ENCODE assay signal across 32 cellular contexts in genomic region chr10:3020311-3020710, GRCh38.
"Had no signal": no experiment of that assay in that cellular context is flagged by ENCODE, and none has a peak within 500 bp of the region (broad histone marks: within the 10 kb centered on the region; RNA-seq: fewer than 3 reads in every experiment).

No MANE protein-coding gene starts in this region.

- H3K4me3 Mint-ChIP-seq: activated CD4-positive, alpha-beta memory T cell treated with anti-CD3 and anti-CD28 coated beads, Interleukin-2, amount 10 ng/mL, durations not matched to agents 7 days and 5 days; activated CD4-positive, alpha-beta T cell treated with anti-CD3 and anti-CD28 coated beads for 36 hours; activated CD4-positive, alpha-beta T cell treated with anti-CD3 and anti-CD28 coated beads, Interleukin-2, amount 10 ng/mL, durations not matched to agents 7 days and 5 days; activated naive CD8-positive, alpha-beta T cell; activated T-cell treated with anti-CD3 and anti-CD28 coated beads, Interleukin-2, amount 50 U/mL, for 24 hours; activated T-helper 17 cell treated with anti-CD3 and anti-CD28 coated beads, Interleukin-2, amount 50 U/mL, for 72 hours; central memory CD8-positive, alpha-beta T cell; effector memory CD8-positive, alpha-beta T cell had no signal

- FAIRE-seq: astrocyte, bronchial epithelial cell, endometrium, endothelial cell of umbilical vein had no signal

- H3K36me3 Mint-ChIP-seq: activated naive CD8-positive, alpha-beta T cell had no signal

- H3K27ac Mint-ChIP-seq: activated CD4-positive, alpha-beta memory T cell treated with anti-CD3 and anti-CD28 coated beads, Interleukin-2, amount 10 ng/mL, durations not matched to agents 7 days and 5 days; activated CD4-positive, alpha-beta T cell treated with anti-CD3 and anti-CD28 coated beads for 36 hours; activated CD4-positive, alpha-beta T cell treated with anti-CD3 and anti-CD28 coated beads, Interleukin-2, amount 10 ng/mL, durations not matched to agents 7 days and 5 days; activated naive CD8-positive, alpha-beta T cell; activated T-cell treated with anti-CD3 and anti-CD28 coated beads, Interleukin-2, amount 50 U/mL, for 24 hours; activated T-helper 17 cell treated with anti-CD3 and anti-CD28 coated beads, Interleukin-2, amount 50 U/mL, for 72 hours; effector memory CD8-positive, alpha-beta T cell had no signal

- H3K9me3 Mint-ChIP-seq: activated CD4-positive, alpha-beta memory T cell treated with anti-CD3 and anti-CD28 coated beads, Interleukin-2, amount 10 ng/mL, durations not matched to agents 7 days and 5 days; activated CD4-positive, alpha-beta T cell treated with anti-CD3 and anti-CD28 coated beads, Interleukin-2, amount 10 ng/mL, durations not matched to agents 7 days and 5 days; central memory CD8-positive, alpha-beta T cell; effector memory CD8-positive, alpha-beta T cell had no signal

- H3K27ac ChIP-seq: brain microvascular endothelial cell, coronary artery, epithelial cell of prostate, esophagus squamous epithelium, gastroesophageal sphincter had no signal

- H3K36me3 ChIP-seq: brain microvascular endothelial cell, esophagus squamous epithelium, gastroesophageal sphincter had no signal

- H3K9me3 ChIP-seq: esophagus squamous epithelium, gastroesophageal sphincter had no signal

- DNase-seq: activated CD4-positive, alpha-beta memory T cell treated with anti-CD3 and anti-CD28 coated beads, Interleukin-2, amount 10 ng/mL, durations not matched to agents 7 days and 5 days; activated CD4-positive, alpha-beta T cell treated with anti-CD3 and anti-CD28 coated beads for 36 hours; activated CD4-positive, alpha-beta T cell treated with anti-CD3 and anti-CD28 coated beads, Interleukin-2, amount 10 ng/mL, durations not matched to agents 7 days and 5 days; activated CD4-positive, alpha-beta T cell treated with anti-CD3 and anti-CD28 coated beads, Interleukin-2, amount 50 U/mL, for 4 hours; activated CD4-positive, CD25-positive, alpha-beta regulatory T cell; activated CD4-positive, CD25-positive, alpha-beta regulatory T cell treated with anti-CD3 and anti-CD28 coated beads, Interleukin-2, amount 50 U/mL, for 72 hours; activated CD8-positive, alpha-beta memory T cell treated with anti-CD3 and anti-CD28 coated beads, Interleukin-2, amount 50 U/mL, for 48 hours; activated effector memory CD4-positive, alpha-beta T cell treated with Interleukin-2 at 50 U/mL for 16 hours; activated gamma-delta T cell treated with Interleukin-2 at 50 U/mL for 16 hours; activated naive CD4-positive, alpha-beta T cell treated with anti-CD3 and anti-CD28 coated beads, Interleukin-2, amount 50 U/mL, for 16 hours; activated naive CD4-positive, alpha-beta T cell treated with Interleukin-2 at 50 U/mL for 16 hours; activated T-cell treated with anti-CD3 and anti-CD28 coated beads for 4 hours; activated T-cell treated with anti-CD3 and anti-CD28 coated beads, Interleukin-2, amount 50 U/mL, for 24 hours; amniotic stem cell; anterior cingulate cortex; brain microvascular endothelial cell; dermis blood vessel endothelial cell; effector CD4-positive, alpha-beta T cell; effector memory CD8-positive, alpha-beta T cell; esophagus squamous epithelium; foreskin melanocyte; T-helper 2 cell had no signal

- H3K4me3 ChIP-seq: coronary artery, esophagus squamous epithelium, gastroesophageal sphincter had no signal

- H3K27me3 ChIP-seq: brain microvascular endothelial cell had no signal

- ATAC-seq: activated CD4-positive, alpha-beta T cell treated with anti-CD3 and anti-CD28 coated beads for 36 hours; activated T-helper 17 cell treated with anti-CD3 and anti-CD28 coated beads, Interleukin-2, amount 50 U/mL, for 72 hours; effector memory CD8-positive, alpha-beta T cell; gastroesophageal sphincter had no signal

- H3K4me1 Mint-ChIP-seq: activated CD4-positive, alpha-beta memory T cell treated with anti-CD3 and anti-CD28 coated beads, Interleukin-2, amount 10 ng/mL, durations not matched to agents 7 days and 5 days; activated CD4-positive, alpha-beta T cell treated with anti-CD3 and anti-CD28 coated beads for 36 hours; activated CD4-positive, alpha-beta T cell treated with anti-CD3 and anti-CD28 coated beads, Interleukin-2, amount 10 ng/mL, durations not matched to agents 7 days and 5 days; activated T-helper 17 cell treated with anti-CD3 and anti-CD28 coated beads, Interleukin-2, amount 50 U/mL, for 72 hours; central memory CD8-positive, alpha-beta T cell had no signal

- H3K4me1 ChIP-seq: esophagus squamous epithelium, gastroesophageal sphincter had no signal
